22 cellular contexts compared by ENCODE assay signal in genomic region chr6:101730954-101731353, GRCh38.
A peak's percentile ranks its signal among the peaks of the same experiment; 100 is the strongest.
DNase-seq lines count a peak whose midpoint lies in the region; ATAC-seq, FAIRE-seq and TF ChIP-seq lines count a peak whose summit lies in the region.
"Had no signal": no experiment of that assay in that cellular context is flagged by ENCODE, and none has a peak within 500 bp of the region (broad histone marks: within the 10 kb centered on the region; RNA-seq: fewer than 3 reads in every experiment).

No MANE protein-coding gene starts in this region.

- H3K9me2 ChIP-seq in SK-N-SH, result no peaks in the 10 kb centered on the region

- no TSS peak for BruUV-seq in HepG2 (replicated peaks; lab: Mats Ljungman, UMichigan)

- no peaks in the 10 kb centered on the region for H3K36me3 ChIP-seq in liver (ENCODE audit: control insufficient read depth in 4 of 4, insufficient read depth in 3 of 4, low read depth in 1 of 4, low read length in 3 of 4)
- no peaks in the 10 kb centered on the region for H3K36me3 ChIP-seq in HepG2 (replicated peaks in 1 of 2; ENCODE audit: control insufficient read depth in 1 of 2, insufficient read depth in 2 of 2, low read length in 2 of 2)
- H3K36me3 ChIP-seq in SK-N-SH (replicated peaks in 1 of 2; ENCODE audit: control insufficient read depth in 1 of 2, insufficient read depth in 2 of 2, low read length in 1 of 2), result no peaks in the 10 kb centered on the region
- H3K36me3 ChIP-seq in smooth muscle cell (ENCODE audit: low read depth), result no peaks in the 10 kb centered on the region
- H3K36me3 ChIP-seq: left lung, right atrium auricular region, SJSA1 had no signal

- ATAC-seq in HepG2 (no peak), HG03025 (IDR thresholded peaks at IDR 0.05; ENCODE audit: low FRiP score, unreplicated experiment) (no peak), HG03521 (IDR thresholded peaks at IDR 0.05; ENCODE audit: unreplicated experiment) (no peak)
- ATAC-seq: activated naive CD4-positive, alpha-beta T cell treated with anti-CD3 and anti-CD28 coated beads, Interleukin-2, amount 50 U/mL, for 72 hours; left lung had no signal

- no peak for FAIRE-seq in HepG2 (lab: Jason Lieb, UNC)
- FAIRE-seq: A204.1 had no signal

- WGBS in liver, result 34% methylated on average over 2 of the region's 2 CpGs
- WGBS in HepG2 (ENCODE audit: low lambda C conversion rate), result 15% methylated on average over 2 of the region's 2 CpGs
- 82% methylated on average over 2 of the region's 2 CpGs for WGBS in SK-N-SH (ENCODE audit: low lambda C conversion rate)
- 27% methylated on average over 2 of the region's 2 CpGs for WGBS in smooth muscle cell (ENCODE audit: low lambda C conversion rate)

- H3K27me3 ChIP-seq in liver (ENCODE audit: control insufficient read depth in 4 of 4, insufficient read depth in 4 of 4, low read length in 3 of 4), result no peaks in the 10 kb centered on the region
- H3K27me3 ChIP-seq in HepG2 (ENCODE audit: control insufficient read depth in 1 of 2, insufficient read depth in 2 of 2, low read length in 2 of 2), result no peaks in the 10 kb centered on the region
- H3K27me3 ChIP-seq in SK-N-SH (ENCODE audit: insufficient read depth), result no peaks in the 10 kb centered on the region
- H3K27me3 ChIP-seq in smooth muscle cell (ENCODE audit: low read depth), result no peaks in the 10 kb centered on the region
- no peaks in the 10 kb centered on the region for H3K27me3 ChIP-seq in dorsolateral prefrontal cortex
- H3K27me3 ChIP-seq: hepatocyte, left lung, right atrium auricular region, SJSA1 had no signal

- peak overlapping the region in 2 of 3 donors; percentile 25 to 39 for H3K4me3 ChIP-seq in liver (ENCODE audit: low read depth in 1 of 3, low read length in 3 of 3)
- no peak overlapping the region for H3K4me3 ChIP-seq in HepG2 (replicated peaks in 1 of 3; ENCODE audit: insufficient read depth in 1 of 3, low read depth in 2 of 3, low read length in 3 of 3)
- no peak overlapping the region for H3K4me3 ChIP-seq in SK-N-SH (ENCODE audit: low read depth in 2 of 2, low read length in 1 of 2)
- H3K4me3 ChIP-seq in fibroblast of pulmonary artery (replicated peaks; ENCODE audit: low read depth, low read length), result no peak overlapping the region
- peak overlapping the region; percentile 24 for H3K4me3 ChIP-seq in smooth muscle cell
- no peak overlapping the region for H3K4me3 ChIP-seq in dorsolateral prefrontal cortex
- H3K4me3 ChIP-seq: hepatocyte, left lung, right atrium auricular region, SJSA1 had no signal

- H3K79me2 ChIP-seq in HepG2 (ENCODE audit: insufficient read depth, low read length) (no peaks in the 10 kb centered on the region), SK-N-SH (ENCODE audit: insufficient read depth) (no peaks in the 10 kb centered on the region), smooth muscle cell (ENCODE audit: low read depth) (no peaks in the 10 kb centered on the region)
- H3K79me2 ChIP-seq: hepatocyte had no signal

- TF ChIP-seq EP300 in HepG2 (IDR thresholded peaks at IDR 0.05; ENCODE audit: low read depth in 2 of 2, low read length in 2 of 2) (no peak), HepG2 (CRISPR knock-in tag; IDR thresholded peaks at IDR 0.05; ENCODE audit: borderline replicate concordance) (no peak), SK-N-SH (IDR thresholded peaks at IDR 0.05; ENCODE audit: borderline replicate concordance in 1 of 2, low read depth in 1 of 2, low read length in 1 of 2) (no peak)

- DNase-seq in HepG2 (ENCODE audit: low spot score), result no peak
- no peak for DNase-seq in SK-N-SH
- DNase-seq in fibroblast of pulmonary artery (ENCODE audit: low read depth), result peak; percentile 31
- DNase-seq in smooth muscle cell (lab: John Stamatoyannopoulos, UW; ENCODE audit: unreplicated experiment), result no peak
- DNase-seq in dorsolateral prefrontal cortex, result no peak
- DNase-seq: activated CD4-positive, alpha-beta T cell treated with anti-CD3 and anti-CD28 coated beads, Interleukin-2, amount 50 U/mL, for 1 hour; activated T-cell treated with anti-CD3 and anti-CD28 coated beads, Interleukin-2, amount 50 U/mL, for 24 hours; central memory CD4-positive, alpha-beta T cell; GF-D8; left lung; NCI-H1048; NCI-H2227 treated with DMSO at 0.1 percent for 48 hours; NK-92 treated with Interleukin-12 subunit alpha and Interleukin-12 subunit beta, amount 100 ng/mL, for 24 hours; stimulated activated CD4-positive, alpha-beta T cell treated with anti-CD3 and anti-CD28 coated beads, Interleukin-4, amount 100 ng/mL, for 24 hours had no signal

- H3K4me1 ChIP-seq in liver (ENCODE audit: control insufficient read depth in 4 of 4, insufficient read depth in 4 of 4, low read length in 3 of 4) (no peaks in the 10 kb centered on the region), HepG2 (ENCODE audit: insufficient read depth, low read length) (no peaks in the 10 kb centered on the region), SK-N-SH (ENCODE audit: control insufficient read depth in 1 of 2, insufficient read depth in 2 of 2, low read depth in 1 of 2, low read length in 1 of 2) (peaks cover 0 to 2% of the 10 kb centered on the region in 2 experiments; a peak in 3 of 4 replicates), smooth muscle cell (ENCODE audit: low read depth) (peaks cover 6% of the 10 kb centered on the region)
- H3K4me1 ChIP-seq: left lung, right atrium auricular region, SJSA1 had no signal

- no peak overlapping the region for H3K27ac ChIP-seq in liver (ENCODE audit: low read depth in 1 of 2, low read length in 2 of 2)
- H3K27ac ChIP-seq in HepG2 (ENCODE audit: extremely low read length, insufficient read depth, low read length), result no peak overlapping the region
- H3K27ac ChIP-seq in SK-N-SH (ENCODE audit: low read depth in 2 of 2, low read length in 1 of 2), result no peak overlapping the region
- H3K27ac ChIP-seq in smooth muscle cell (ENCODE audit: low read depth), result no peak overlapping the region
- H3K27ac ChIP-seq in dorsolateral prefrontal cortex, result no peak overlapping the region
- H3K27ac ChIP-seq: hepatocyte, left lung, right atrium auricular region, SJSA1 had no signal

- H2AFZ ChIP-seq in HepG2 (ENCODE audit: low read length) (no peak overlapping the region), SK-N-SH (ENCODE audit: low read depth) (peak overlapping the region; percentile 63), smooth muscle cell (ENCODE audit: low read depth) (peak overlapping the region; percentile 66)
- H2AFZ ChIP-seq: hepatocyte had no signal

- POLR2A ChIA-PET in HepG2 (lab: Yijun Ruan, JAX), result no interaction called here
- POLR2A ChIA-PET in SK-N-SH (lab: Yijun Ruan, JAX), result no interaction called here

- no peak for TF ChIP-seq CTCF in liver (IDR thresholded peaks at IDR 0.05; ENCODE audit: low read depth, low read length, missing input control)
- TF ChIP-seq CTCF in HepG2 (CRISPR knock-in tag; IDR thresholded peaks at IDR 0.05), result no peak
- no peak for TF ChIP-seq CTCF in SK-N-SH (IDR thresholded peaks at IDR 0.05)
- TF ChIP-seq CTCF in fibroblast of pulmonary artery (IDR thresholded peaks at IDR 0.05; ENCODE audit: low read length, missing control alignments), result no peak
- TF ChIP-seq CTCF in smooth muscle cell (IDR thresholded peaks at IDR 0.05; ENCODE audit: borderline replicate concordance, insufficient read depth, poor library complexity, severe bottlenecking), result no peak
- TF ChIP-seq CTCF in dorsolateral prefrontal cortex (IDR thresholded peaks at IDR 0.05 in 54 of 56, conservative IDR thresholded peaks at IDR 0.05 in 2 of 56; ENCODE audit: low read depth in 1 of 56, partially characterized antibody in 56 of 56), result no peak

- in situ Hi-C loops in HepG2 (cut with HindIII; ENCODE audit: extremely low pct_ligation_motif_present, low pct_unique_long_range_greater_than_20kb), result no loop called here

- H3F3A ChIP-seq in SK-N-SH (replicated peaks; ENCODE audit: insufficient read depth) (no peaks in the 10 kb centered on the region), smooth muscle cell (ENCODE audit: low read depth) (no peaks in the 10 kb centered on the region)

- H4K20me1 ChIP-seq in HepG2 (ENCODE audit: insufficient read depth, low read length) (no peaks in the 10 kb centered on the region), SK-N-SH (ENCODE audit: insufficient read depth) (no peaks in the 10 kb centered on the region), smooth muscle cell (ENCODE audit: low read depth) (no peaks in the 10 kb centered on the region)

- intact Hi-C loops in HepG2 (cut with micrococcal nuclease; ENCODE audit: unreplicated experiment) (no loop called here), dorsolateral prefrontal cortex (cut with DNase I) (no loop called here)

- no peak overlapping the region for H3K4me2 ChIP-seq in HepG2 (ENCODE audit: low read depth, low read length)
- no peak overlapping the region for H3K4me2 ChIP-seq in SK-N-SH
- peak overlapping the region; percentile 78 for H3K4me2 ChIP-seq in smooth muscle cell
- H3K4me2 ChIP-seq: hepatocyte had no signal

- TF ChIP-seq RAD21 in liver (IDR thresholded peaks at IDR 0.05) (no peak), HepG2 (CRISPR knock-in tag; IDR thresholded peaks at IDR 0.05) (no peak), SK-N-SH (IDR thresholded peaks at IDR 0.05; ENCODE audit: low read length) (no peak)

- H3K9ac ChIP-seq in liver (ENCODE audit: low read depth in 1 of 2, low read length in 2 of 2) (no peak overlapping the region), HepG2 (ENCODE audit: insufficient read depth, low read depth, low read length) (no peak overlapping the region), SK-N-SH (no peak overlapping the region), smooth muscle cell (ENCODE audit: low read depth) (no peak overlapping the region)

- CTCF ChIA-PET in HepG2 (lab: Yijun Ruan, JAX; ENCODE audit: low intra/inter-chr PET ratio, low total read pairs) (no interaction called here), SK-N-SH (lab: Yijun Ruan, JAX) (no interaction called here)

- H3K9me3 ChIP-seq in liver (ENCODE audit: control insufficient read depth in 4 of 4, low read length in 3 of 4), result no peaks in the 10 kb centered on the region
- H3K9me3 ChIP-seq in HepG2 (ENCODE audit: low read length), result peaks cover 6% of the 10 kb centered on the region; the same call in 1 of the 2 replicates
- H3K9me3 ChIP-seq in SK-N-SH, result no peaks in the 10 kb centered on the region
- H3K9me3 ChIP-seq in smooth muscle cell (replicated peaks; ENCODE audit: low read depth), result no peaks in the 10 kb centered on the region
- H3K9me3 ChIP-seq: left lung, right atrium auricular region, SJSA1 had no signal

- no peak for TF ChIP-seq POLR2A in HepG2 (IDR thresholded peaks at IDR 0.05; ENCODE audit: insufficient read depth in 1 of 2, low read depth in 2 of 2, low read length in 2 of 2)

TF ChIP-seq in liver, 16 proteins besides CTCF, POLR2A, EP300 and RAD21 (continues in another document):
- TF ChIP-seq JUND (IDR thresholded peaks at IDR 0.05), result no peak
- no peak for TF ChIP-seq SP1 (IDR thresholded peaks at IDR 0.05)

TF ChIP-seq in HepG2, 621 proteins besides CTCF, POLR2A, EP300 and RAD21 (continues in another document):
- TF ChIP-seq ZNF33A (CRISPR knock-in tag; IDR thresholded peaks at IDR 0.05; ENCODE audit: borderline replicate concordance), result no peak
- no peak for TF ChIP-seq ZNF34 (CRISPR knock-in tag; IDR thresholded peaks at IDR 0.05; ENCODE audit: borderline replicate concordance)
- TF ChIP-seq SAP130 (CRISPR knock-in tag; IDR thresholded peaks at IDR 0.05; ENCODE audit: low read depth), result no peak

TF ChIP-seq in SK-N-SH, 30 proteins besides CTCF, POLR2A, EP300 and RAD21 (continues in another document):
- TF ChIP-seq MEF2A (IDR thresholded peaks at IDR 0.05; ENCODE audit: borderline replicate concordance, low read depth), result no peak

Comparison
In these comparisons a context has a peak if more than half of its experiments do, and no peak if none do; other contexts are left out.
1. H3K4me3 ChIP-seq: peak in liver (2 of 3) and smooth muscle cell (single experiment); none in HepG2 (0 of 3), SK-N-SH (0 of 2), fibroblast of pulmonary artery (single experiment) and dorsolateral prefrontal cortex (0 of 59).